ENCODE assay signal across 35 cellular contexts in the genomic region with DNA sequence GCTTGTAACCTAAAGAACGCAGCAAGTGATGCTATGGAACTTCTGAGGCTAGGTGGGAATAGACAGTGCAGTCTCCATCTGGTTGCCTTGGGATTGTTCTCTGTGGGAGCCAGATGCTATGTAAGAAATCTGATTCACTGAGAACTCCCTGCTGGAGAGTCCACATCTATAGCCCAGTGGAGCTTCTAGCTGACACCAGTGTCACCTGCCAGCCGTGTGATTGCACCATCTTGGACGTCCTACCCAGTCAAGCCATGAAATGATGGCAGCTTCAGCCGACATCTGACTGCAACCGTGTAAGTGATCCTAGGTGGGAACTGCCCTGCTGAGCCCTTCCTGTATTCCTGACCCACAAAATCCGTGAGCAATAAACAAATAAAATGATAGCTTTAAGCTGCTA. TPM values are rescaled to one million over a fixed set of nuclear protein-coding genes. Genes with fewer than 3 reads are reported as not detected.
"Had no signal": no experiment of that assay in that cellular context is flagged by ENCODE, and none has a peak within 500 bp of the region (broad histone marks: within the 10 kb centered on the region; RNA-seq: fewer than 3 reads in every experiment).

No MANE protein-coding gene starts in this region.

- H3K9me3 ChIP-seq: ascending aorta, breast epithelium, colonic mucosa, esophagus muscularis mucosa, gastroesophageal sphincter had no signal

- DNase-seq: activated B cell treated with CpG ODN at 0.5 μM for 24 hours; activated CD4-positive, alpha-beta T cell treated with anti-CD3 and anti-CD28 coated beads for 48 hours; activated CD4-positive, alpha-beta T cell treated with anti-CD3 and anti-CD28 coated beads, Interleukin-2, amount 50 U/mL, for 1 hour; activated CD4-positive, alpha-beta T cell treated with anti-CD3 and anti-CD28 coated beads, Interleukin-2, amount 50 U/mL, for 48 hours; activated CD8-positive, alpha-beta memory T cell treated with anti-CD3 and anti-CD28 coated beads for 24 hours; activated CD8-positive, alpha-beta T cell treated with anti-CD3 and anti-CD28 coated beads for 36 hours; activated gamma-delta T cell; activated naive CD4-positive, alpha-beta T cell; activated naive CD4-positive, alpha-beta T cell treated with anti-CD3 and anti-CD28 coated beads, Interleukin-2, amount 10 ng/mL, durations not matched to agents 7 days and 5 days; activated naive CD8-positive, alpha-beta T cell treated with anti-CD3 and anti-CD28 coated beads, Interleukin-2, amount 10 ng/mL, durations not matched to agents 7 days and 5 days; activated T-cell treated with anti-CD3 and anti-CD28 coated beads for 4 hours; activated T-cell treated with anti-CD3 and anti-CD28 coated beads, Interleukin-2, amount 50 U/mL, for 24 hours; activated T-cell treated with anti-CD3 and anti-CD28 coated beads, Interleukin-2, amount 50 U/mL, for 72 hours; central memory CD4-positive, alpha-beta T cell; cerebellar nuclear complex; colonic mucosa; dorsolateral prefrontal cortex; effector memory CD4-positive, alpha-beta T cell; erythroblast; foreskin keratinocyte; T-helper 1 cell; T-helper 17 cell; T1000; WERI-Rb-1 had no signal

- H3K4me3 ChIP-seq: ascending aorta, breast epithelium, cardiac muscle cell, colonic mucosa, dorsolateral prefrontal cortex, esophagus muscularis mucosa, gastroesophageal sphincter had no signal

- H3K4me3 Mint-ChIP-seq: activated B cell treated with CpG ODN at 0.5 μM for 24 hours; activated CD8-positive, alpha-beta T cell treated with anti-CD3 and anti-CD28 coated beads for 36 hours; activated naive CD4-positive, alpha-beta T cell treated with anti-CD3 and anti-CD28 coated beads, Interleukin-2, amount 10 ng/mL, durations not matched to agents 7 days and 5 days; activated naive CD8-positive, alpha-beta T cell treated with anti-CD3 and anti-CD28 coated beads, Interleukin-2, amount 10 ng/mL, durations not matched to agents 7 days and 5 days; activated T-cell treated with anti-CD3 and anti-CD28 coated beads, Interleukin-2, amount 50 U/mL, for 24 hours; activated T-cell treated with anti-CD3 and anti-CD28 coated beads, Interleukin-2, amount 50 U/mL, for 72 hours; brain; dendritic cell treated with granulocyte-macrophage colony-stimulating factor and Interleukin-4, amounts not matched to agents 40 ng/mL and 50 ng/mL, for 4 days; T-helper 17 cell; T-helper 2 cell treated with Interferon-gamma antibody and Interleukin-4, amounts not matched to agents 5 μg/mL and 100 μg/mL, for 36 hours had no signal

- H3K4me1 ChIP-seq: ascending aorta, breast epithelium, colonic mucosa, foreskin keratinocyte had no signal

- H3K4me1 Mint-ChIP-seq: activated B cell treated with CpG ODN at 0.5 μM for 24 hours, brain had no signal

- H3K27ac ChIP-seq: ascending aorta, cardiac muscle cell, colonic mucosa, dorsolateral prefrontal cortex, esophagus muscularis mucosa, foreskin keratinocyte, WERI-Rb-1 had no signal

- H3K36me3 ChIP-seq: ascending aorta, breast epithelium, cardiac muscle cell, colonic mucosa, esophagus muscularis mucosa, gastroesophageal sphincter, WERI-Rb-1 had no signal

- ATAC-seq: activated CD4-positive, CD25-positive, alpha-beta regulatory T cell treated with anti-CD3 and anti-CD28 coated beads, Interleukin-2, amount 50 U/mL, for 24 hours; activated CD8-positive, alpha-beta T cell treated with anti-CD3 and anti-CD28 coated beads for 36 hours; activated naive CD4-positive, alpha-beta T cell treated with anti-CD3 and anti-CD28 coated beads, Interleukin-2, amount 50 U/mL, for 72 hours; activated T-cell treated with anti-CD3 and anti-CD28 coated beads, Interleukin-2, amount 50 U/mL, for 72 hours; foreskin keratinocyte; gastroesophageal sphincter; T-helper 17 cell had no signal

- H3K9me3 Mint-ChIP-seq: activated B cell treated with CpG ODN at 0.5 μM for 24 hours; activated naive CD4-positive, alpha-beta T cell treated with anti-CD3 and anti-CD28 coated beads, Interleukin-2, amount 10 ng/mL, durations not matched to agents 7 days and 5 days; activated naive CD4-positive, alpha-beta T cell treated with anti-CD3 and anti-CD28 coated beads, Interleukin-2, amount 50 U/mL, for 72 hours; activated T-cell treated with anti-CD3 and anti-CD28 coated beads, Interleukin-2, amount 50 U/mL, for 24 hours; brain; dendritic cell treated with granulocyte-macrophage colony-stimulating factor and Interleukin-4, amounts not matched to agents 40 ng/mL and 50 ng/mL, for 4 days had no signal

- H3K36me3 Mint-ChIP-seq: activated naive CD4-positive, alpha-beta T cell treated with anti-CD3 and anti-CD28 coated beads, Interleukin-2, amount 10 ng/mL, durations not matched to agents 7 days and 5 days; activated naive CD4-positive, alpha-beta T cell treated with anti-CD3 and anti-CD28 coated beads, Interleukin-2, amount 50 U/mL, for 72 hours; brain had no signal

- H3K27me3 ChIP-seq: ascending aorta, breast epithelium, cardiac muscle cell, colonic mucosa, dorsolateral prefrontal cortex, esophagus muscularis mucosa, gastroesophageal sphincter had no signal

- H3K27ac Mint-ChIP-seq: activated B cell treated with CpG ODN at 0.5 μM for 24 hours; activated CD8-positive, alpha-beta T cell treated with anti-CD3 and anti-CD28 coated beads for 36 hours; activated naive CD4-positive, alpha-beta T cell treated with anti-CD3 and anti-CD28 coated beads, Interleukin-2, amount 10 ng/mL, durations not matched to agents 7 days and 5 days; activated naive CD4-positive, alpha-beta T cell treated with anti-CD3 and anti-CD28 coated beads, Interleukin-2, amount 50 U/mL, for 72 hours; activated naive CD8-positive, alpha-beta T cell treated with anti-CD3 and anti-CD28 coated beads, Interleukin-2, amount 10 ng/mL, durations not matched to agents 7 days and 5 days; activated T-cell treated with anti-CD3 and anti-CD28 coated beads, Interleukin-2, amount 50 U/mL, for 24 hours; activated T-cell treated with anti-CD3 and anti-CD28 coated beads, Interleukin-2, amount 50 U/mL, for 72 hours; brain; dendritic cell treated with granulocyte-macrophage colony-stimulating factor and Interleukin-4, amounts not matched to agents 40 ng/mL and 50 ng/mL, for 4 days; T-helper 2 cell treated with Interferon-gamma antibody and Interleukin-4, amounts not matched to agents 5 μg/mL and 100 μg/mL, for 36 hours had no signal

RNA-seq across cellular contexts. Expression of a gene that starts 19.2 kb away (rescaled TPM):
- total RNA-seq: activated B cell treated with CpG ODN at 0.5 μM for 24 hours; activated CD8-positive, alpha-beta T cell treated with anti-CD3 and anti-CD28 coated beads for 36 hours; activated naive CD4-positive, alpha-beta T cell treated with anti-CD3 and anti-CD28 coated beads, Interleukin-2, amount 50 U/mL, for 72 hours; activated naive CD8-positive, alpha-beta T cell treated with anti-CD3 and anti-CD28 coated beads, Interleukin-2, amount 10 ng/mL, durations not matched to agents 7 days and 5 days; activated T-cell treated with anti-CD3 and anti-CD28 coated beads, Interleukin-2, amount 50 U/mL, for 72 hours; ascending aorta; cardiac muscle cell; foreskin keratinocyte; glomerular endothelial cell had no signal
- polyA plus RNA-seq: cardiac muscle cell, foreskin keratinocyte had no signal
